ENCODE assay signal across 14 cellular contexts in the genomic region with DNA sequence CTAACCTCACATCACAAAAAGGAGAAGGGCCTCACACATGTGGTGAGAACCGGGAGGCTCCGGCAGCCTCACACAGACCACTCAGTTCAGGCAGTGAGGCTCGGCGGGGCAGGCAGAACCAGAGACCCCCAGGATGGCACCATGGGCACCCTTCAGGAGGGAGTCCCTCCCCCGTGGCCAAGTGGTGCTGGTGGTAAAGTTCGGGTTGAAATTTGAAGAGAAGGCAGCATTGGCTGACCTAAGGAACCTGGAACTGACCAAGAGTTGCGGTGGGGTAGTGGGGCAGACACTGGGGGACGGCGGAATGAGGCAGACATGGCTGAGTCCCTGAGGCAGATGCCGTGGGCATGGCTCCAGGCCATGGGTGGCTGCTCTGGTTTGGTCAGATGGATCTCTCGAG.
DNase-seq lines count a peak whose midpoint lies in the region; ATAC-seq and TF ChIP-seq lines count a peak whose summit lies in the region.
"Had no signal": no experiment of that assay in that cellular context is flagged by ENCODE, and none has a peak within 500 bp of the region (broad histone marks: within the 10 kb centered on the region; RNA-seq: fewer than 3 reads in every experiment).

No MANE protein-coding gene starts in this region.

- H3K9me3 Mint-ChIP-seq in activated T-cell treated with anti-CD3 and anti-CD28 coated beads, Interleukin-2, amount 50 U/mL, for 24 hours = no peaks in the 10 kb centered on the region
- no peaks in the 10 kb centered on the region for H3K9me3 Mint-ChIP-seq in activated T-cell treated with anti-CD3 and anti-CD28 coated beads, Interleukin-2, amount 50 U/mL, for 72 hours
- H3K9me3 Mint-ChIP-seq in endodermal cell = no peaks in the 10 kb centered on the region
- H3K9me3 Mint-ChIP-seq: H9 had no signal

- H3K14ac ChIP-seq in neuronal stem cell (ENCODE audit: low read length) = peak overlapping the region; percentile 51

- no peak overlapping the region for H2BK120ac ChIP-seq in neuronal stem cell (ENCODE audit: low read depth, low read length)

- no peak overlapping the region for H4K8ac ChIP-seq in neuronal stem cell (ENCODE audit: low read depth, low read length)

- H3K4ac ChIP-seq in neuronal stem cell (ENCODE audit: low read length) = no peak overlapping the region

- H3K36me3 Mint-ChIP-seq in activated T-cell treated with anti-CD3 and anti-CD28 coated beads, Interleukin-2, amount 50 U/mL, for 24 hours (ENCODE audit: low read depth) = no peaks in the 10 kb centered on the region
- no peaks in the 10 kb centered on the region for H3K36me3 Mint-ChIP-seq in activated T-cell treated with anti-CD3 and anti-CD28 coated beads, Interleukin-2, amount 50 U/mL, for 72 hours (ENCODE audit: insufficient read depth in 2 of 2)
- H3K36me3 Mint-ChIP-seq in endodermal cell (ENCODE audit: low read depth) = no peaks in the 10 kb centered on the region
- H3K36me3 Mint-ChIP-seq: CD4-positive, CD25-positive, alpha-beta regulatory T cell had no signal

- intact Hi-C loops in posterior vena cava (cut with DNase I) = no loop called here

- H3K9me3 ChIP-seq in endodermal cell (ENCODE audit: control insufficient read depth, low read length) = peaks cover 17% of the 10 kb centered on the region
- peaks cover 0 to 14% of the 10 kb centered on the region in 2 donors for H3K9me3 ChIP-seq in neuronal stem cell (replicated peaks in 1 of 2; ENCODE audit: control insufficient read depth in 2 of 2, insufficient read depth in 1 of 2, low read depth in 1 of 2, low read length in 2 of 2)

- no peaks in the 10 kb centered on the region for H3K4me1 Mint-ChIP-seq in activated T-cell treated with anti-CD3 and anti-CD28 coated beads, Interleukin-2, amount 50 U/mL, for 24 hours (ENCODE audit: low read depth)
- no peaks in the 10 kb centered on the region for H3K4me1 Mint-ChIP-seq in activated T-cell treated with anti-CD3 and anti-CD28 coated beads, Interleukin-2, amount 50 U/mL, for 72 hours (ENCODE audit: low read depth)
- H3K4me1 Mint-ChIP-seq in endodermal cell = no peaks in the 10 kb centered on the region
- H3K4me1 Mint-ChIP-seq: CD4-positive, CD25-positive, alpha-beta regulatory T cell; CD8-positive, alpha-beta memory T cell; H9 had no signal

- H3K4me2 ChIP-seq in neuronal stem cell (ENCODE audit: insufficient read depth, low read length, poor library complexity, severe bottlenecking) = no peak overlapping the region

- no peak overlapping the region for H3K4me3 Mint-ChIP-seq in activated T-cell treated with anti-CD3 and anti-CD28 coated beads, Interleukin-2, amount 50 U/mL, for 24 hours
- H3K4me3 Mint-ChIP-seq in activated T-cell treated with anti-CD3 and anti-CD28 coated beads, Interleukin-2, amount 50 U/mL, for 72 hours = no peak overlapping the region
- H3K4me3 Mint-ChIP-seq in endodermal cell = no peak overlapping the region
- H3K4me3 Mint-ChIP-seq: CD4-positive, CD25-positive, alpha-beta regulatory T cell; CD8-positive, alpha-beta memory T cell; H9 had no signal

- no peak overlapping the region for H2BK12ac ChIP-seq in neuronal stem cell (ENCODE audit: low read length)

- no peak for ATAC-seq in activated T-cell treated with anti-CD3 and anti-CD28 coated beads, Interleukin-2, amount 50 U/mL, for 72 hours (replicated peaks in 1 of 2)
- no peak for ATAC-seq in HG03460 (IDR thresholded peaks at IDR 0.05; ENCODE audit: unreplicated experiment)

- H3K27ac ChIP-seq in endodermal cell (ENCODE audit: low read depth, low read length) (no peak overlapping the region), neuronal stem cell (replicated peaks; ENCODE audit: low read length) (no peak overlapping the region)

- WGBS in endodermal cell (ENCODE audit: insufficient coverage in 1 of 2, insufficient read length in 1 of 2), 2 experiments = 88 to 89% methylated on average over 11 of the region's 11 CpGs
- WGBS in neuronal stem cell (ENCODE audit: extremely low coverage in 2 of 2, insufficient read length in 2 of 2, insufficient replicate concordance in 1 of 2), 2 donors = no CpG with 5 or more reads among the region's 11 CpGs

- no peak overlapping the region for H2BK5ac ChIP-seq in neuronal stem cell (ENCODE audit: low read length)

- no peak overlapping the region for H3K9ac ChIP-seq in endodermal cell (ENCODE audit: extremely low read depth, low read length, poor library complexity, severe bottlenecking)
- no peak overlapping the region for H3K9ac ChIP-seq in neuronal stem cell (ENCODE audit: low read depth, low read length, poor library complexity)

- H3K23ac ChIP-seq in neuronal stem cell (ENCODE audit: low read depth, low read length, poor library complexity) = no peak overlapping the region

- H3K4me3 ChIP-seq in endodermal cell (ENCODE audit: low read length) (no peak overlapping the region), neuronal stem cell (ENCODE audit: low read length in 2 of 2) (no peak overlapping the region)

- no peak overlapping the region for H4K91ac ChIP-seq in neuronal stem cell (ENCODE audit: low read depth, low read length, poor library complexity)

- no peaks in the 10 kb centered on the region for H3K27me3 Mint-ChIP-seq in activated T-cell treated with anti-CD3 and anti-CD28 coated beads, Interleukin-2, amount 50 U/mL, for 24 hours
- no peaks in the 10 kb centered on the region for H3K27me3 Mint-ChIP-seq in activated T-cell treated with anti-CD3 and anti-CD28 coated beads, Interleukin-2, amount 50 U/mL, for 72 hours (ENCODE audit: low read depth)
- peaks cover 3% of the 10 kb centered on the region for H3K27me3 Mint-ChIP-seq in endodermal cell (ENCODE audit: insufficient read depth)
- H3K27me3 Mint-ChIP-seq: CD4-positive, CD25-positive, alpha-beta regulatory T cell; CD8-positive, alpha-beta memory T cell had no signal

- no peaks in the 10 kb centered on the region for H3K36me3 ChIP-seq in endodermal cell (ENCODE audit: control insufficient read depth, insufficient read depth, low read length)
- peaks cover 0 to 4% of the 10 kb centered on the region in 2 donors for H3K36me3 ChIP-seq in neuronal stem cell (replicated peaks in 1 of 2; ENCODE audit: control insufficient read depth in 2 of 2, insufficient read depth in 2 of 2, low read length in 2 of 2)
- H3K36me3 ChIP-seq: BE2C had no signal

- peak overlapping the region; percentile 60 for H3K18ac ChIP-seq in neuronal stem cell (ENCODE audit: low read length)

- DNase-seq in activated T-cell treated with anti-CD3 and anti-CD28 coated beads, Interleukin-2, amount 50 U/mL, for 24 hours = peak; percentile 16
- DNase-seq in activated T-cell treated with anti-CD3 and anti-CD28 coated beads, Interleukin-2, amount 50 U/mL, for 72 hours = no peak
- DNase-seq in endodermal cell (peak; percentile 21), neuronal stem cell (ENCODE audit: low spot score) (no peak), DMS53 (lab: John Stamatoyannopoulos, UW) (no peak), posterior vena cava (ENCODE audit: low spot score) (no peak)
- DNase-seq: BE2C; C1 segment of cervical spinal cord; CD4-positive, CD25-positive, alpha-beta regulatory T cell; CD8-positive, alpha-beta memory T cell; COR-L47; DMS 273 treated with DMSO at 0.1 percent for 48 hours; H9 had no signal

- peak overlapping the region; percentile 77 for H2AK5ac ChIP-seq in neuronal stem cell (ENCODE audit: low read depth, low read length)

- no peak for TF ChIP-seq CTCF in endodermal cell (conservative IDR thresholded peaks at IDR 0.05)

- H2AFZ ChIP-seq in neuronal stem cell (ENCODE audit: low read length) = no peak overlapping the region

- no peak overlapping the region for H2BK15ac ChIP-seq in neuronal stem cell (ENCODE audit: low read length)

- H3K27me3 ChIP-seq in endodermal cell (ENCODE audit: control insufficient read depth, insufficient read depth, low read length, poor library complexity, severe bottlenecking) (no peaks in the 10 kb centered on the region), neuronal stem cell (ENCODE audit: control insufficient read depth in 3 of 3, insufficient read depth in 3 of 3, low read depth in 1 of 3, low read length in 3 of 3) (peaks cover 0 to 2% (median 0%) of the 10 kb centered on the region in 3 experiments)
- H3K27me3 ChIP-seq: BE2C had no signal

- H3K27ac Mint-ChIP-seq in activated T-cell treated with anti-CD3 and anti-CD28 coated beads, Interleukin-2, amount 50 U/mL, for 24 hours = no peak overlapping the region
- no peak overlapping the region for H3K27ac Mint-ChIP-seq in activated T-cell treated with anti-CD3 and anti-CD28 coated beads, Interleukin-2, amount 50 U/mL, for 72 hours
- no peak overlapping the region for H3K27ac Mint-ChIP-seq in endodermal cell
- H3K27ac Mint-ChIP-seq: CD8-positive, alpha-beta memory T cell; H9 had no signal

- H3K79me1 ChIP-seq in neuronal stem cell (ENCODE audit: low read depth, low read length) = peaks cover 6% of the 10 kb centered on the region

- H3K4me1 ChIP-seq in endodermal cell (ENCODE audit: control insufficient read depth, insufficient read depth, low read length) = no peaks in the 10 kb centered on the region
- H3K4me1 ChIP-seq in neuronal stem cell (ENCODE audit: control insufficient read depth in 2 of 2, insufficient read depth in 1 of 2, low read depth in 1 of 2, low read length in 2 of 2) = no peaks in the 10 kb centered on the region
- H3K4me1 ChIP-seq: BE2C had no signal

Comparison
In these comparisons a context has a peak if more than half of its experiments do, and no peak if none do; other contexts are left out.
1. DNase-seq: peak in activated T-cell treated with anti-CD3 and anti-CD28 coated beads, Interleukin-2, amount 50 U/mL, for 24 hours (single experiment) and endodermal cell (single experiment); none in activated T-cell treated with anti-CD3 and anti-CD28 coated beads, Interleukin-2, amount 50 U/mL, for 72 hours (0 of 2), neuronal stem cell (single experiment), DMS53 (single experiment) and posterior vena cava (single experiment).